In the genomic region with DNA sequence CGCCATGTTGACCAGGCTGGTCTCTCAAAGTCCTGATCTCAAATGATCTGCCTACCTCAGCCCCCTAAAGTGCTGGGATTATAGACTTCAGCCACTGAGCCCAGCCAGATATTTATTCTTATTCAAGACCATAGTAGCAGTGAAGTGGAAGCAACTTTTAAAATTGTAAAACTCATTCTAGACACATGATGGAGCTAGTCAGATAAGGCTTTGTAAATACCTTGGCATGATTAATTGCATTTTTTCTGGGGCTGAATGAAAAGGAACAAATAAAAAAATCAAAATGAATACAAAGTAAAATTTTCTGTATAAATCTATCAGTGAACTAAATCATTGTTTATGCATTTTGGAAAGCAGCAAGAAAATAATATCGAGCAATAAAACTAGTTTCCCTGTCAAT, we compare ENCODE assay signal across 2 cellular contexts.
TF ChIP-seq lines count a peak whose summit lies in the region.

No MANE protein-coding gene starts in this region.

TF ChIP-seq in SK-N-SH, 30 proteins besides CTCF, POLR2A, EP300 and RAD21 (continued from another document):
- TF ChIP-seq, protein P1, sequence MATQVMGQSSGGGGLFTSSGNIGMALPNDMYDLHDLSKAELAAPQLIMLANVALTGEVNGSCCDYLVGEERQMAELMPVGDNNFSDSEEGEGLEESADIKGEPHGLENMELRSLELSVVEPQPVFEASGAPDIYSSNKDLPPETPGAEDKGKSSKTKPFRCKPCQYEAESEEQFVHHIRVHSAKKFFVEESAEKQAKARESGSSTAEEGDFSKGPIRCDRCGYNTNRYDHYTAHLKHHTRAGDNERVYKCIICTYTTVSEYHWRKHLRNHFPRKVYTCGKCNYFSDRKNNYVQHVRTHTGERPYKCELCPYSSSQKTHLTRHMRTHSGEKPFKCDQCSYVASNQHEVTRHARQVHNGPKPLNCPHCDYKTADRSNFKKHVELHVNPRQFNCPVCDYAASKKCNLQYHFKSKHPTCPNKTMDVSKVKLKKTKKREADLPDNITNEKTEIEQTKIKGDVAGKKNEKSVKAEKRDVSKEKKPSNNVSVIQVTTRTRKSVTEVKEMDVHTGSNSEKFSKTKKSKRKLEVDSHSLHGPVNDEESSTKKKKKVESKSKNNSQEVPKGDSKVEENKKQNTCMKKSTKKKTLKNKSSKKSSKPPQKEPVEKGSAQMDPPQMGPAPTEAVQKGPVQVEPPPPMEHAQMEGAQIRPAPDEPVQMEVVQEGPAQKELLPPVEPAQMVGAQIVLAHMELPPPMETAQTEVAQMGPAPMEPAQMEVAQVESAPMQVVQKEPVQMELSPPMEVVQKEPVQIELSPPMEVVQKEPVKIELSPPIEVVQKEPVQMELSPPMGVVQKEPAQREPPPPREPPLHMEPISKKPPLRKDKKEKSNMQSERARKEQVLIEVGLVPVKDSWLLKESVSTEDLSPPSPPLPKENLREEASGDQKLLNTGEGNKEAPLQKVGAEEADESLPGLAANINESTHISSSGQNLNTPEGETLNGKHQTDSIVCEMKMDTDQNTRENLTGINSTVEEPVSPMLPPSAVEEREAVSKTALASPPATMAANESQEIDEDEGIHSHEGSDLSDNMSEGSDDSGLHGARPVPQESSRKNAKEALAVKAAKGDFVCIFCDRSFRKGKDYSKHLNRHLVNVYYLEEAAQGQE (IDR thresholded peaks at IDR 0.05; ENCODE audit: low read depth, low read length) = no peak
- TF ChIP-seq FOSL2 (IDR thresholded peaks at IDR 0.05; ENCODE audit: borderline replicate concordance, low read depth) = no peak

TF ChIP-seq in SK-N-SH treated with all-trans-retinoic acid at 6 μM for 48 hours, 23 proteins besides CTCF, POLR2A, EP300 and RAD21 (continued from another document):
- TF ChIP-seq, protein P2, sequence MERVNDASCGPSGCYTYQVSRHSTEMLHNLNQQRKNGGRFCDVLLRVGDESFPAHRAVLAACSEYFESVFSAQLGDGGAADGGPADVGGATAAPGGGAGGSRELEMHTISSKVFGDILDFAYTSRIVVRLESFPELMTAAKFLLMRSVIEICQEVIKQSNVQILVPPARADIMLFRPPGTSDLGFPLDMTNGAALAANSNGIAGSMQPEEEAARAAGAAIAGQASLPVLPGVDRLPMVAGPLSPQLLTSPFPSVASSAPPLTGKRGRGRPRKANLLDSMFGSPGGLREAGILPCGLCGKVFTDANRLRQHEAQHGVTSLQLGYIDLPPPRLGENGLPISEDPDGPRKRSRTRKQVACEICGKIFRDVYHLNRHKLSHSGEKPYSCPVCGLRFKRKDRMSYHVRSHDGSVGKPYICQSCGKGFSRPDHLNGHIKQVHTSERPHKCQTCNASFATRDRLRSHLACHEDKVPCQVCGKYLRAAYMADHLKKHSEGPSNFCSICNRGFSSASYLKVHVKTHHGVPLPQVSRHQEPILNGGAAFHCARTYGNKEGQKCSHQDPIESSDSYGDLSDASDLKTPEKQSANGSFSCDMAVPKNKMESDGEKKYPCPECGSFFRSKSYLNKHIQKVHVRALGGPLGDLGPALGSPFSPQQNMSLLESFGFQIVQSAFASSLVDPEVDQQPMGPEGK (CRISPR knock-in tag; IDR thresholded peaks at IDR 0.05; ENCODE audit: borderline replicate concordance) = no peak
- TF ChIP-seq CSDC2 (CRISPR knock-in tag; IDR thresholded peaks at IDR 0.05) (no peak), ZFP3 (CRISPR knock-in tag; IDR thresholded peaks at IDR 0.05) (no peak), TSHZ2 (CRISPR knock-in tag; IDR thresholded peaks at IDR 0.05) (no peak), GLIS3 (CRISPR knock-in tag; IDR thresholded peaks at IDR 0.05) (no peak)
